Comparison of ENCODE assay signal across 14 cellular contexts in genomic region chr20:25012616-25013189, GRCh38.
"Had no signal": no experiment of that assay in that cellular context is flagged by ENCODE, and none has a peak within 500 bp of the region (broad histone marks: within the 10 kb centered on the region; RNA-seq: fewer than 3 reads in every experiment).

No MANE protein-coding gene starts in this region.

- H3K4me3 ChIP-seq: left lung had no signal

- H3K9me3 Mint-ChIP-seq: activated CD4-positive, alpha-beta T cell treated with anti-CD3 and anti-CD28 coated beads, Interleukin-2, amount 10 ng/mL, durations not matched to agents 7 days and 5 days; activated T-cell treated with anti-CD3 and anti-CD28 coated beads, Interleukin-2, amount 50 U/mL, for 4 hours; central memory CD8-positive, alpha-beta T cell; dendritic cell treated with granulocyte-macrophage colony-stimulating factor and Interleukin-4, amounts not matched to agents 40 ng/mL and 50 ng/mL, for 4 days; memory B cell; nephron progenitor cell; stimulated activated naive CD8-positive, alpha-beta T cell treated with anti-CD3 and anti-CD28 coated beads, Interleukin-15, amount 100 ng/mL, for 72 hours; T-helper 1 cell treated with Interleukin-12 subunit alpha and Interleukin-12 subunit beta and Interleukin-4 antibody, amounts not matched to agents 30 μg/mL and 1 μg/mL, for 36 hours had no signal

- H3K27ac ChIP-seq: left lung had no signal

- H3K9me3 ChIP-seq: left lung had no signal

- H3K4me1 Mint-ChIP-seq: activated CD4-positive, alpha-beta T cell treated with anti-CD3 and anti-CD28 coated beads, Interleukin-2, amount 10 ng/mL, durations not matched to agents 7 days and 5 days; central memory CD8-positive, alpha-beta T cell; nephron progenitor cell; stimulated activated naive CD8-positive, alpha-beta T cell treated with anti-CD3 and anti-CD28 coated beads, Interleukin-15, amount 100 ng/mL, for 72 hours had no signal

- H3K27me3 Mint-ChIP-seq: activated CD4-positive, alpha-beta T cell treated with anti-CD3 and anti-CD28 coated beads, Interleukin-2, amount 10 ng/mL, durations not matched to agents 7 days and 5 days; central memory CD8-positive, alpha-beta T cell; dendritic cell treated with granulocyte-macrophage colony-stimulating factor and Interleukin-4, amounts not matched to agents 40 ng/mL and 50 ng/mL, for 4 days; memory B cell; stimulated activated naive CD8-positive, alpha-beta T cell treated with anti-CD3 and anti-CD28 coated beads, Interleukin-15, amount 100 ng/mL, for 72 hours had no signal

- H3K27me3 ChIP-seq: left lung had no signal

- ATAC-seq: activated T-cell treated with anti-CD3 and anti-CD28 coated beads, Interleukin-2, amount 50 U/mL, for 4 hours; esophagus mucosa; left lung; stimulated activated naive CD8-positive, alpha-beta T cell treated with anti-CD3 and anti-CD28 coated beads, Interleukin-15, amount 100 ng/mL, for 72 hours had no signal

- DNase-seq: activated CD4-positive, alpha-beta T cell treated with anti-CD3 and anti-CD28 coated beads, Interleukin-2, amount 10 ng/mL, durations not matched to agents 7 days and 5 days; activated CD4-positive, CD25-positive, alpha-beta regulatory T cell; activated T-cell treated with anti-CD3 and anti-CD28 coated beads, Interleukin-2, amount 50 U/mL, for 4 hours; nephron progenitor cell; SHP77 treated with DMSO at 0.1 percent for 48 hours; stimulated activated CD4-positive, alpha-beta T cell treated with anti-CD3 and anti-CD28 coated beads, Interleukin-15, amount 100 ng/mL, for 24 hours; stimulated activated CD4-positive, alpha-beta T cell treated with anti-CD3 and anti-CD28 coated beads, Interleukin-4, amount 100 ng/mL, for 24 hours; stimulated activated naive CD8-positive, alpha-beta T cell treated with anti-CD3 and anti-CD28 coated beads, Interleukin-15, amount 100 ng/mL, for 72 hours had no signal

- H3K4me3 Mint-ChIP-seq: activated CD4-positive, alpha-beta T cell treated with anti-CD3 and anti-CD28 coated beads, Interleukin-2, amount 10 ng/mL, durations not matched to agents 7 days and 5 days; activated T-cell treated with anti-CD3 and anti-CD28 coated beads, Interleukin-2, amount 50 U/mL, for 4 hours; central memory CD8-positive, alpha-beta T cell; dendritic cell treated with granulocyte-macrophage colony-stimulating factor and Interleukin-4, amounts not matched to agents 40 ng/mL and 50 ng/mL, for 4 days; memory B cell; nephron progenitor cell; stimulated activated naive CD8-positive, alpha-beta T cell treated with anti-CD3 and anti-CD28 coated beads, Interleukin-15, amount 100 ng/mL, for 72 hours; T-helper 1 cell treated with Interleukin-12 subunit alpha and Interleukin-12 subunit beta and Interleukin-4 antibody, amounts not matched to agents 30 μg/mL and 1 μg/mL, for 36 hours had no signal

- H3K27ac Mint-ChIP-seq: activated CD4-positive, alpha-beta T cell treated with anti-CD3 and anti-CD28 coated beads, Interleukin-2, amount 10 ng/mL, durations not matched to agents 7 days and 5 days; dendritic cell treated with granulocyte-macrophage colony-stimulating factor and Interleukin-4, amounts not matched to agents 40 ng/mL and 50 ng/mL, for 4 days; memory B cell; nephron progenitor cell; T-helper 1 cell treated with Interleukin-12 subunit alpha and Interleukin-12 subunit beta and Interleukin-4 antibody, amounts not matched to agents 30 μg/mL and 1 μg/mL, for 36 hours had no signal
